Comparison of ENCODE assay signal across 8 cellular contexts in the genomic region with DNA sequence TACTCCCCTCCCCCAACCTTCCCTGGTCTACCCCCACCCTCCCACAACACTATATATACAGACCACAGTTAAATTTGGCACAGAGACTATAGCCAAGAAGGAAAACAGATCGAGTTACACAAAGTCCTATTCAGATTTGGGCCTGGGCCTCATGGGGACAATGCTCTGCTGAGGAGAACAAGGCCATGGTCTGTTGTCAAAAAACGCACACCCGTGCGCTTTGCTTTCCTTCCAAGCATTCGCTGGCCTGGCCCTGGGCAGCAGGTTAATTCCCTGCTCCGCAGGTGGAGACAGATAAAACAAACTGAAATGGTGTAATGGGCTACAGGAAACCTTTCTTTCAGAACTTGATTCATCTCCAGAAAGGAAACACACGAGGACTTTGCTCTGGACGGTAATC.
A peak's percentile ranks its signal among the peaks of the same experiment; 100 is the strongest.
DNase-seq lines count a peak whose midpoint lies in the region; ATAC-seq, FAIRE-seq and TF ChIP-seq lines count a peak whose summit lies in the region.
"Not testable (repeated sequence)": the region's sequence is repeated elsewhere in the genome, so short reads cannot be mapped to it uniquely, and the experiment has no call there.

No MANE protein-coding gene starts in this region.

- H3K9ac ChIP-seq in K562 (ENCODE audit: insufficient read depth in 1 of 2, low read depth in 2 of 2, low read length in 2 of 2); fibroblast of lung (ENCODE audit: insufficient read depth, low read length); mesendoderm (ENCODE audit: low read length): not testable (repeated sequence)

- H2BK120ac ChIP-seq in mesendoderm (ENCODE audit: low read depth, low read length) = not testable (repeated sequence)

- intact Hi-C loops in Calu3 (cut with micrococcal nuclease; ENCODE audit: unreplicated experiment); K562 (cut with micrococcal nuclease); right cardiac atrium (cut with DNase I): not testable (repeated sequence)

- not testable (repeated sequence) for H2BK15ac ChIP-seq in mesendoderm (replicated peaks; ENCODE audit: low read depth)

- not testable (repeated sequence) for H2BK5ac ChIP-seq in mesendoderm (ENCODE audit: low read length)

- not testable (repeated sequence) for H3K9me1 ChIP-seq in K562 (ENCODE audit: control insufficient read depth, insufficient read depth, low read length)

- not testable (repeated sequence) for H3K4me3 Mint-ChIP-seq in Calu3 (ENCODE audit: low read depth, unreplicated experiment); osteocyte (ENCODE audit: unreplicated experiment)

- not testable (repeated sequence) for H3K9me3 ChIP-seq in K562 (replicated peaks; ENCODE audit: control insufficient read depth, insufficient read depth, low read depth, low read length); fibroblast of lung (ENCODE audit: control insufficient read depth, insufficient read depth, low read depth, low read length); right cardiac atrium (ENCODE audit: control insufficient read depth, low read length)

- not testable (repeated sequence) for H3K23ac ChIP-seq in mesendoderm (ENCODE audit: low read length)

- TF ChIP-seq RAD21 in K562 (CRISPR knock-in tag; conservative IDR thresholded peaks at IDR 0.05 in 1 of 2, IDR thresholded peaks at IDR 0.05 in 1 of 2) = not testable (repeated sequence)

- not testable (repeated sequence) for H3K27me3 Mint-ChIP-seq in Calu3 (ENCODE audit: unreplicated experiment); osteocyte (ENCODE audit: unreplicated experiment)

- not testable (repeated sequence) for H2AFZ ChIP-seq in K562 (ENCODE audit: low read depth, low read length); fibroblast of lung (ENCODE audit: low read length)

- not testable (repeated sequence) for H3K56ac ChIP-seq in mesendoderm (ENCODE audit: low read length)

- H3K4me1 Mint-ChIP-seq in Calu3 (ENCODE audit: low read depth, unreplicated experiment); osteocyte (ENCODE audit: unreplicated experiment): not testable (repeated sequence)

- peak; percentile 10 for DNase-seq in Calu3
- peak; percentile 7 for DNase-seq in NB4 (ENCODE audit: low read depth)
- DNase-seq in K562 (ENCODE audit: extremely low read depth in 1 of 4, low spot score in 3 of 4) = peak in 3 of 4 experiments; percentile 3 to 38 (median 5)
- peak; percentile 19 to 31 for DNase-seq in fibroblast of lung (ENCODE audit: low read depth in 2 of 2)
- DNase-seq in right cardiac atrium = peak in 1 of 3 donors; percentile 45
- peak; percentile 2 for DNase-seq in mesendoderm
- not testable (repeated sequence) for DNase-seq in osteocyte (ENCODE audit: extremely low spot score, unreplicated experiment)
- peak; percentile 46 for DNase-seq in smooth muscle cell of the brain vasculature (ENCODE audit: low read depth, low spot score)

- TF ChIP-seq POLR2A in NB4 (IDR thresholded peaks at IDR 0.05; ENCODE audit: extremely low read depth, insufficient read length); K562 (conservative IDR thresholded peaks at IDR 0.05): not testable (repeated sequence)

- not testable (repeated sequence) for H4K5ac ChIP-seq in mesendoderm (ENCODE audit: low read length)

- 68% methylated on average over 3 of the region's 8 CpGs for WGBS in K562 (ENCODE audit: insufficient coverage, low coverage, missing lambda C conversion rate)
- 26% methylated on average over 5 of the region's 8 CpGs for WGBS in right cardiac atrium
- WGBS in mesendoderm (ENCODE audit: extremely low coverage, insufficient coverage, low lambda C conversion rate) = no CpG with 5 or more reads among the region's 8 CpGs

- not testable (repeated sequence) for TF ChIP-seq EP300 in K562 (IDR thresholded peaks at IDR 0.05; ENCODE audit: low read length)

- H3K27me3 ChIP-seq in K562 (ENCODE audit: control insufficient read depth in 2 of 2, insufficient read depth in 2 of 2, low read length in 2 of 2); fibroblast of lung (ENCODE audit: control insufficient read depth, insufficient read depth, low read length); right cardiac atrium (ENCODE audit: control insufficient read depth, insufficient read depth); mesendoderm (ENCODE audit: insufficient read depth, low read length, poor library complexity): not testable (repeated sequence)

- not testable (repeated sequence) for H3K4ac ChIP-seq in mesendoderm (ENCODE audit: low read depth, low read length)

- H3K9me3 Mint-ChIP-seq in Calu3 (ENCODE audit: low read depth, unreplicated experiment); osteocyte (ENCODE audit: unreplicated experiment): not testable (repeated sequence)

- FAIRE-seq in K562 (lab: Jason Lieb, UNC) = not testable (repeated sequence)

- BruUV-seq in Calu3 (replicated peaks; lab: Mats Ljungman, UMichigan); K562 (replicated peaks; lab: Mats Ljungman, UMichigan): not testable (repeated sequence)

- not testable (repeated sequence) for H2AK5ac ChIP-seq in mesendoderm (ENCODE audit: low read length)

- not testable (repeated sequence) for H3K4me2 ChIP-seq in K562 (ENCODE audit: insufficient read depth, low read length); fibroblast of lung (ENCODE audit: extremely low read depth, insufficient read depth, low read length); mesendoderm (ENCODE audit: low read length)

- not testable (repeated sequence) for H4K8ac ChIP-seq in mesendoderm (ENCODE audit: low read depth, low read length)

- peaks cover 14% of the 10 kb centered on the region for H3K79me2 ChIP-seq in K562 (ENCODE audit: control insufficient read depth, insufficient read depth, low read length)
- H3K79me2 ChIP-seq in fibroblast of lung (ENCODE audit: control insufficient read depth, insufficient read depth, low read length); mesendoderm (ENCODE audit: control insufficient read depth, insufficient read depth, low read length): not testable (repeated sequence)

- in situ Hi-C loops in K562 (cut with MboI) = not testable (repeated sequence)

- H3K27ac Mint-ChIP-seq in Calu3 (ENCODE audit: unreplicated experiment) = not testable (repeated sequence)
- peak overlapping the region; percentile 79 for H3K27ac Mint-ChIP-seq in osteocyte (ENCODE audit: unreplicated experiment)

- ATAC-seq in K562 = not testable (repeated sequence)
- peak; percentile 47 to 74 for ATAC-seq in right cardiac atrium

- H3K4me1 ChIP-seq in K562 (replicated peaks in 1 of 2; ENCODE audit: control insufficient read depth in 2 of 2, insufficient read depth in 2 of 2, low read length in 2 of 2) = peaks cover 0 to 11% of the 10 kb centered on the region in 2 experiments; a peak in 3 of 5 replicates
- H3K4me1 ChIP-seq in fibroblast of lung (ENCODE audit: control insufficient read depth, extremely low read depth, insufficient read depth, low read length); right cardiac atrium (ENCODE audit: control insufficient read depth, insufficient read depth, low read length); mesendoderm (ENCODE audit: control insufficient read depth, low read depth, low read length): not testable (repeated sequence)

- not testable (repeated sequence) for H4K20me1 ChIP-seq in K562 (replicated peaks; ENCODE audit: control insufficient read depth, insufficient read depth, low read length); fibroblast of lung (ENCODE audit: control insufficient read depth, extremely low read depth, insufficient read depth, low read length)

- not testable (repeated sequence) for H3K79me1 ChIP-seq in mesendoderm (ENCODE audit: low read length)

- H3K27ac ChIP-seq in K562 (ENCODE audit: extremely low read depth, low read depth, low read length) = 0 out of 3 replicates have a peak overlapping the region, but pooled peaks have one; percentile 30
- not testable (repeated sequence) for H3K27ac ChIP-seq in fibroblast of lung (ENCODE audit: insufficient read depth, low read length); right cardiac atrium (ENCODE audit: low read length); mesendoderm (ENCODE audit: low read depth, low read length)

- not testable (repeated sequence) for H3K36me3 ChIP-seq in K562 (ENCODE audit: control insufficient read depth, insufficient read depth, low read length); fibroblast of lung (ENCODE audit: control insufficient read depth, insufficient read depth, low read length); mesendoderm (ENCODE audit: control insufficient read depth, insufficient read depth, low read length)

- not testable (repeated sequence) for TF ChIP-seq CTCF in Calu3 (IDR thresholded peaks at IDR 0.05; ENCODE audit: unreplicated experiment); NB4 (IDR thresholded peaks at IDR 0.05; ENCODE audit: low read depth, low read length); K562 (IDR thresholded peaks at IDR 0.05 in 2 of 3, conservative IDR thresholded peaks at IDR 0.05 in 1 of 3; ENCODE audit: insufficient read depth in 2 of 3, low read depth in 1 of 3, low read length in 3 of 3); fibroblast of lung (conservative IDR thresholded peaks at IDR 0.05 in 1 of 2, IDR thresholded peaks at IDR 0.05 in 1 of 2; ENCODE audit: low read depth in 1 of 2, low read length in 2 of 2); osteocyte (IDR thresholded peaks at IDR 0.05)

- POLR2A ChIA-PET in K562 (lab: Yijun Ruan, JAX) = not testable (repeated sequence)

- CTCF ChIA-PET in Calu3 (lab: Charles Lee); K562 (lab: Yijun Ruan, JAX; ENCODE audit: low intra/inter-chr PET ratio): not testable (repeated sequence)

- not testable (repeated sequence) for H3K18ac ChIP-seq in mesendoderm (ENCODE audit: low read length)

- H3K36me3 Mint-ChIP-seq in Calu3 (ENCODE audit: insufficient read depth, unreplicated experiment); osteocyte (ENCODE audit: unreplicated experiment): not testable (repeated sequence)

- H3K4me3 ChIP-seq in NB4 (ENCODE audit: low read depth, low read length); K562; fibroblast of lung (replicated peaks in 1 of 4; ENCODE audit: control extremely low read depth in 1 of 4, insufficient read depth in 1 of 4, low read depth in 3 of 4, low read length in 4 of 4); right cardiac atrium (ENCODE audit: low read length); mesendoderm (ENCODE audit: low read length): not testable (repeated sequence)
